20 cellular contexts compared by ENCODE assay signal in the genomic region with DNA sequence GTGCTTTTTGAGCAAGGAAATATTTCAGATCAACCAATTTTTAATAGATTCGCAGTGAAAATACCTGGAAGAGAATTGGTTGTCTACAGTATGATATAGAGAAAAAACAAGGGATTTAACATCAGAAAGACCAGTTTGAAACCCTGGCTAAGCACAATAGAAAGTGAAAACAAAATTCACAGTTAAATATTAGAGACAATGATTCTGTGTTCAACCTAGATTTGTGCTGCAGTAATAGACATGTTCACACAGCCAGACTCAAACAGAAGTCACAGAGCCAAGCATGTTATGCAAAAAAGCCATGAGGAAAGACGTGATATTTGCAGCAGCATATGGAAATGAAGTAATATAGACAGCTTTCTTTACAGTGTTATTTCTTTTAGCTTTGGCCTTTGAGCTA. TPM values are rescaled to one million over a fixed set of nuclear protein-coding genes. Genes with fewer than 3 reads are reported as not detected.
DNase-seq lines count a peak whose midpoint lies in the region; ATAC-seq, FAIRE-seq and TF ChIP-seq lines count a peak whose summit lies in the region.
"Had no signal": no experiment of that assay in that cellular context is flagged by ENCODE, and none has a peak within 500 bp of the region (broad histone marks: within the 10 kb centered on the region; RNA-seq: fewer than 3 reads in every experiment).

No MANE protein-coding gene starts in this region.

- TF ChIP-seq POLR2A in GM12878 (IDR thresholded peaks at IDR 0.05; ENCODE audit: low read depth, low read length) = no peak

- no peak for TF ChIP-seq EP300 in GM12878 (IDR thresholded peaks at IDR 0.05; ENCODE audit: borderline replicate concordance in 1 of 2, control insufficient read depth in 1 of 2, low read depth in 2 of 2, low read length in 2 of 2)

- no peak overlapping the region for H2AFZ ChIP-seq in GM12878 (ENCODE audit: control insufficient read depth, low read depth, low read length)

- no TSS peak for BruUV-seq in GM12878 (replicated peaks; lab: Mats Ljungman, UMichigan)

- H3K9me3 ChIP-seq in GM12878 (replicated peaks; ENCODE audit: control insufficient read depth, insufficient read depth, low read length) = no peaks in the 10 kb centered on the region
- H3K9me3 ChIP-seq: BE2C had no signal

- WGBS in GM12878 (ENCODE audit: insufficient coverage, insufficient replicate concordance, low lambda C conversion rate, missing lambda C conversion rate) = 21% methylated on average over 2 of the region's 2 CpGs

- RAD21 ChIA-PET in GM12878 (lab: Charles Lee; ENCODE audit: unreplicated experiment) = interaction anchor here (1.1 kb wide), 2 partner anchors 10 to 94 kb away, joined by 3 to 4 read pairs; no protein-coding TSS in a partner anchor

- intact Hi-C loops in GM12878 (cut with micrococcal nuclease; ENCODE audit: unreplicated experiment) = no loop called here

- H4K20me1 ChIP-seq in GM12878 (ENCODE audit: control insufficient read depth, insufficient read depth) = no peaks in the 10 kb centered on the region

- CTCF ChIA-PET in GM12878 (lab: Yijun Ruan, JAX) = interaction anchor here (0.9 to 3.2 kb wide), 7 partner anchors 9 to 227 kb away, joined by 3 to 19 read pairs (median 5); no protein-coding TSS in a partner anchor

- no peak for TF ChIP-seq CTCF in GM12878 (IDR thresholded peaks at IDR 0.05 in 2 of 3, conservative IDR thresholded peaks at IDR 0.05 in 1 of 3; ENCODE audit: control insufficient read depth in 2 of 3, extremely low read depth in 1 of 3, insufficient read depth in 1 of 3, low read depth in 3 of 3, low read length in 3 of 3)

- SMC1A ChIA-PET in GM12878 (lab: Charles Lee; ENCODE audit: uncharacterized antibody, unreplicated experiment) = interaction anchor here (0.6 to 2.1 kb wide), 7 partner anchors 9 to 301 kb away, joined by 3 to 16 read pairs (median 3); no protein-coding TSS in a partner anchor

- no peak overlapping the region for H3K27ac ChIP-seq in GM12878 (ENCODE audit: control insufficient read depth, insufficient read depth)
- H3K27ac ChIP-seq in temporal lobe (ENCODE audit: low read depth, low read length) = peak overlapping the region; percentile 96
- H3K27ac ChIP-seq: coronary artery, foreskin keratinocyte had no signal

- ATAC-seq in GM19043 (IDR thresholded peaks at IDR 0.05; ENCODE audit: low read depth, unreplicated experiment) = peak; percentile 67
- peak; percentile 80 for ATAC-seq in HG03097 (IDR thresholded peaks at IDR 0.05; ENCODE audit: low FRiP score, unreplicated experiment)
- ATAC-seq in GM12878 = peak; percentile 72
- ATAC-seq in HG02981 (IDR thresholded peaks at IDR 0.05; ENCODE audit: unreplicated experiment) = no peak
- ATAC-seq: K562; left cardiac atrium; natural killer cell treated with Interleukin-12 subunit alpha and Interleukin-12 subunit beta and Interleukin-15 and Interleukin-18, amount 100 ng/mL, for 72 hours; Right ventricle myocardium inferior had no signal

- no peaks in the 10 kb centered on the region for H3K4me1 ChIP-seq in GM12878 (ENCODE audit: control insufficient read depth, insufficient read depth, low read length)
- H3K4me1 ChIP-seq: BE2C had no signal

- no peak overlapping the region for H3K4me3 ChIP-seq in GM12878
- H3K4me3 ChIP-seq: coronary artery, K562 had no signal

- H3K36me3 ChIP-seq in GM12878 (ENCODE audit: control insufficient read depth in 2 of 2, insufficient read depth in 2 of 2, low read length in 1 of 2) = no peaks in the 10 kb centered on the region
- H3K36me3 ChIP-seq: BE2C had no signal

- H3K27me3 ChIP-seq in GM12878 (replicated peaks in 1 of 2; ENCODE audit: control insufficient read depth in 2 of 2, insufficient read depth in 2 of 2, low read length in 1 of 2) = no peaks in the 10 kb centered on the region; a peak in 1 of 4 replicates
- H3K27me3 ChIP-seq: foreskin keratinocyte had no signal

- no peak overlapping the region for H3K4me2 ChIP-seq in GM12878 (ENCODE audit: control insufficient read depth, insufficient read depth)

- no peak for DNase-seq in GM12878 (ENCODE audit: low read depth, low spot score)
- no peak for DNase-seq in DMS 273 (lab: John Stamatoyannopoulos, UW; ENCODE audit: unreplicated experiment)
- DNase-seq in NCI-H82 treated with DMSO at 0.1 percent for 48 hours (lab: John Stamatoyannopoulos, UW; ENCODE audit: unreplicated experiment) = no peak
- DNase-seq: activated CD4-positive, alpha-beta T cell treated with anti-CD3 and anti-CD28 coated beads, Interleukin-2, amount 50 U/mL, for 1 hour; activated naive CD4-positive, alpha-beta T cell treated with anti-CD3 and anti-CD28 coated beads, Interleukin-2, amount 50 U/mL, for 16 hours; BE2C; Calu3; left cardiac atrium; MV-4-11; stimulated activated CD4-positive, alpha-beta T cell treated with anti-CD3 and anti-CD28 coated beads, Interleukin-2, amount 100 ng/mL, for 24 hours had no signal

- no peaks in the 10 kb centered on the region for H3K79me2 ChIP-seq in GM12878 (ENCODE audit: control insufficient read depth, insufficient read depth, low read length)

- POLR2A ChIA-PET in GM12878 (lab: Charles Lee) = no interaction called here

- in situ Hi-C loops in GM12878 (cut with MboI) = no loop called here

- FAIRE-seq in GM12878 (lab: Jason Lieb, UNC) = peak; percentile 23
- FAIRE-seq: endothelial cell of umbilical vein, K562 had no signal

- TF ChIP-seq RAD21 in GM12878 (IDR thresholded peaks at IDR 0.05; ENCODE audit: insufficient read depth, low read depth, low read length) = no peak

- H3K9ac ChIP-seq in GM12878 (ENCODE audit: control insufficient read depth, insufficient read depth, low read length) = no peak overlapping the region

TF ChIP-seq in GM12878, 131 proteins besides CTCF, POLR2A, EP300 and RAD21 (continues in another document):
- no peak for TF ChIP-seq CBFB (IDR thresholded peaks at IDR 0.05; ENCODE audit: low read depth)
- TF ChIP-seq CREB1 (IDR thresholded peaks at IDR 0.05; ENCODE audit: low read depth) = no peak
- TF ChIP-seq NRF1 (conservative IDR thresholded peaks at IDR 0.05; ENCODE audit: low read depth, low read length) = no peak
- TF ChIP-seq, protein P1, sequence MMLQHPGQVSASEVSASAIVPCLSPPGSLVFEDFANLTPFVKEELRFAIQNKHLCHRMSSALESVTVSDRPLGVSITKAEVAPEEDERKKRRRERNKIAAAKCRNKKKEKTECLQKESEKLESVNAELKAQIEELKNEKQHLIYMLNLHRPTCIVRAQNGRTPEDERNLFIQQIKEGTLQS (IDR thresholded peaks at IDR 0.05; ENCODE audit: borderline replicate concordance, extremely low read depth, low read depth, low read length) = no peak
- TF ChIP-seq, protein P2, sequence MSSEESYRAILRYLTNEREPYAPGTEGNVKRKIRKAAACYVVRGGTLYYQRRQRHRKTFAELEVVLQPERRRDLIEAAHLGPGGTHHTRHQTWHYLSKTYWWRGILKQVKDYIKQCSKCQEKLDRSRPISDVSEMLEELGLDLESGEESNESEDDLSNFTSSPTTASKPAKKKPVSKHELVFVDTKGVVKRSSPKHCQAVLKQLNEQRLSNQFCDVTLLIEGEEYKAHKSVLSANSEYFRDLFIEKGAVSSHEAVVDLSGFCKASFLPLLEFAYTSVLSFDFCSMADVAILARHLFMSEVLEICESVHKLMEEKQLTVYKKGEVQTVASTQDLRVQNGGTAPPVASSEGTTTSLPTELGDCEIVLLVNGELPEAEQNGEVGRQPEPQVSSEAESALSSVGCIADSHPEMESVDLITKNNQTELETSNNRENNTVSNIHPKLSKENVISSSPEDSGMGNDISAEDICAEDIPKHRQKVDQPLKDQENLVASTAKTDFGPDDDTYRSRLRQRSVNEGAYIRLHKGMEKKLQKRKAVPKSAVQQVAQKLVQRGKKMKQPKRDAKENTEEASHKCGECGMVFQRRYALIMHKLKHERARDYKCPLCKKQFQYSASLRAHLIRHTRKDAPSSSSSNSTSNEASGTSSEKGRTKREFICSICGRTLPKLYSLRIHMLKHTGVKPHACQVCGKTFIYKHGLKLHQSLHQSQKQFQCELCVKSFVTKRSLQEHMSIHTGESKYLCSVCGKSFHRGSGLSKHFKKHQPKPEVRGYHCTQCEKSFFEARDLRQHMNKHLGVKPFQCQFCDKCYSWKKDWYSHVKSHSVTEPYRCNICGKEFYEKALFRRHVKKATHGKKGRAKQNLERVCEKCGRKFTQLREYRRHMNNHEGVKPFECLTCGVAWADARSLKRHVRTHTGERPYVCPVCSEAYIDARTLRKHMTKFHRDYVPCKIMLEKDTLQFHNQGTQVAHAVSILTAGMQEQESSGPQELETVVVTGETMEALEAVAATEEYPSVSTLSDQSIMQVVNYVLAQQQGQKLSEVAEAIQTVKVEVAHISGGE (CRISPR knock-in tag; IDR thresholded peaks at IDR 0.05) = no peak
- TF ChIP-seq ZNF384 (IDR thresholded peaks at IDR 0.05; ENCODE audit: borderline replicate concordance, low read depth, low read length) = no peak
- TF ChIP-seq SP1 (IDR thresholded peaks at IDR 0.05; ENCODE audit: low read depth, low read length) = no peak
- no peak for TF ChIP-seq BACH1 (IDR thresholded peaks at IDR 0.05; ENCODE audit: borderline replicate concordance)
- no peak for TF ChIP-seq FOXK2 (IDR thresholded peaks at IDR 0.05)

RNA-seq across cellular contexts. Expression of a gene that starts 48.0 kb away (rescaled TPM):
- not detected in 2 replicates for total RNA-seq in GM12878 (2013; cell fraction: nucleolus; rRNA removed)
- 0.27 TPM in 1 of 2 replicates, not detected in the other for total RNA-seq in GM12878 (2014; rRNA removed)
- total RNA-seq in GM12878 (2014; rRNA removed; fragmentation: Illumina TruSeq; extraction: Trizol) = 0.27 and 0.28 TPM in 2 replicates
- total RNA-seq in GM12878 (2021) = 0.16 and 0.23 TPM in 2 replicates
- not detected for polyA plus RNA-seq in GM12878 (2011; ENCODE audit: low read depth)
- 0.68 and 1.1 TPM in 2 replicates for polyA plus RNA-seq in GM12878 (2011; rRNA removed)
- 0.25 and 0.33 TPM in 2 replicates for polyA plus RNA-seq in GM12878 (2011; cell fraction: cytosol; rRNA removed)
- polyA plus RNA-seq in GM12878 (2011; cell fraction: nucleus; rRNA removed) = 0.90 and 1.0 TPM in 2 replicates
- not detected in 2 replicates for polyA plus RNA-seq in GM12878 (2012)
- polyA plus RNA-seq in GM12878 (2014; fragmentation: Illumina TruSeq; extraction: Trizol) = 0.16 and 0.40 TPM in 2 replicates
- under 1 TPM; 0.15 to 0.16 TPM for polyA plus RNA-seq in GM12878 (2014; fragmentation: Nextera tagmentation; extraction: Ambion mirVana)
- polyA plus RNA-seq in GM12878 (2014; rRNA removed) = 0.09 TPM in 1 of 2 replicates, not detected in the other
- polyA plus RNA-seq in GM12878 (2016; fragmentation: Nextera tagmentation; extraction: Ambion mirVana) = under 1 TPM; 0.13 to 0.34 TPM
- 0.41 and 0.73 TPM in 2 replicates for polyA minus RNA-seq in GM12878 (2011; rRNA and poly(A)+ RNA removed)
- 1.1 TPM in 1 of 2 replicates, not detected in the other for polyA minus RNA-seq in GM12878 (2011; cell fraction: cytosol; rRNA and poly(A)+ RNA removed)
- polyA minus RNA-seq in GM12878 (2011; cell fraction: nucleus; rRNA and poly(A)+ RNA removed) = 0.24 and 0.48 TPM in 2 replicates
- 0.25 TPM for total RNA-seq in temporal lobe
- total RNA-seq: endothelial cell of umbilical vein; K562; natural killer cell treated with Interleukin-12 subunit alpha and Interleukin-12 subunit beta and Interleukin-15 and Interleukin-18, amount 100 ng/mL, for 72 hours; Right ventricle myocardium inferior had no signal
- polyA plus RNA-seq: endothelial cell of umbilical vein, K562 had no signal
